In the genomic region with DNA sequence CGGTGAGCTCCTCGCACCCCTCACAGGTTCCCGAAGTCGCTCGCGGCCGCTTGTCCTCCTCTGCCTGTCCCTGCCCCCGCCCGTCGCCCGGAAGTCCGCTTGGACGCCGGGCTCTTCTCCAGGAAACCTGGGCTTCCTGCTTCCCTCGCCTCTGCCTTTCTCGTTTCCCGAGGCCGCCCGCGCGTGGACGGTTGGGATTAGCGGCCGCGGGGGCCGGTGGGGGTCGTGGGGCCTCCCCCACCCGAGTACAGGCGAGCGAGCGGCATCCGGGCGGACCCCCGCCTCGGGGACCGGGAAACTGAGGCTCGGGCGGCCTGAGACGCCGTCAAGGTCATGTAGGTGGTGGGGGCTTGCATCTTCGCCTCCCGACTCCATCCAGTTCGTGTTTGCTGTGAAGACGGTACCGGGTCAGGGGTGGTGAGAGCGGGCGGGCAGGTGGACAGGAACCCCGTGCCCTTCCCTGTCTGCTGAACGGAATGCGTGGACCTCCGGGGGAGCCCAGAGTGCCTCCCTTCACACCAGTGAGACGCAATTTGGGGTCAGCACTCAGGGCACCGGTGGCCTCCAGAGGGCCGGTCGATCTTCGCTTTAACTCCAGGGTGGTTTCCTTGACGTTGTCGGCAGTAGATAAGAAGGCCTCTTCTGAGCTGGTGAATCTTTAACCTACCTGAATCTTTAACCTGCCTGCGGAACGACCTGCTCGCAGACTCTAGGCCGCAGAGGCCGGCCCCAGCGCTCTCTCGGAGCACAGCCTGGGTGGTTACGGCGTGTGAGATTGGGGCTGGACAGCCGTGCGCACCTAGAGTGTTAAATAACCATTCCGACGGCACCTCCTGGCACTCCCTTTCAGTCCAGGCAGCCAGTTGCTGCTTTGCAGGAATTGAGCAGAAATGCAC, we compare ENCODE assay signal across 1 cellular context.
TF ChIP-seq lines count a peak whose summit lies in the region.

No MANE protein-coding gene starts in this region.

TF ChIP-seq in H1, 55 proteins besides CTCF, POLR2A, EP300 and RAD21:
- TF ChIP-seq SIN3A (conservative IDR thresholded peaks at IDR 0.05 in 1 of 2, IDR thresholded peaks at IDR 0.05 in 1 of 2; ENCODE audit: low read depth in 1 of 2, low read length in 2 of 2) (peak in 1 of 2 experiments; percentile 28; a peak in 2 of 4 replicates), CTBP2 (IDR thresholded peaks at IDR 0.05; ENCODE audit: borderline replicate concordance, insufficient read depth, insufficient read length, low read length) (no peak), TAF7 (optimal IDR thresholded peaks at IDR 0.05; ENCODE audit: borderline replicate concordance, low read depth, low read length) (no peak), SRF (IDR thresholded peaks at IDR 0.05; ENCODE audit: low read depth, low read length) (no peak)
- TF ChIP-seq, protein P1, sequence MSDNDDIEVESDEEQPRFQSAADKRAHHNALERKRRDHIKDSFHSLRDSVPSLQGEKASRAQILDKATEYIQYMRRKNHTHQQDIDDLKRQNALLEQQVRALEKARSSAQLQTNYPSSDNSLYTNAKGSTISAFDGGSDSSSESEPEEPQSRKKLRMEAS (IDR thresholded peaks at IDR 0.05) = no peak
